ENCODE assay signal across 10 cellular contexts in genomic region chr1:1628656-1629429, GRCh38. TPM values are rescaled to one million over a fixed set of nuclear protein-coding genes. Genes with fewer than 3 reads are reported as not detected.
DNase-seq lines count a peak whose midpoint lies in the region; ATAC-seq and TF ChIP-seq lines count a peak whose summit lies in the region.
"Had no signal": no experiment of that assay in that cellular context is flagged by ENCODE, and none has a peak within 500 bp of the region (broad histone marks: within the 10 kb centered on the region; RNA-seq: fewer than 3 reads in every experiment).

No MANE protein-coding gene starts in this region.

- H3K4me2 ChIP-seq in SU-DHL-6 (ENCODE audit: low read depth, low read length, poor library complexity, severe bottlenecking), result peak overlapping the region; percentile 65
- no peak overlapping the region for H3K4me2 ChIP-seq in smooth muscle cell

- no peaks in the 10 kb centered on the region for H3K9me2 ChIP-seq in SU-DHL-6 (replicated peaks; ENCODE audit: insufficient read depth, low read length)

- WGBS in tibial nerve, 2 donors, result 63 to 93% methylated on average over 8 to 43 of the region's 55 CpGs
- 57% methylated on average over 52 of the region's 55 CpGs for WGBS in smooth muscle cell (ENCODE audit: low lambda C conversion rate)

- H3K36me3 ChIP-seq in SU-DHL-6 (ENCODE audit: low read length) (no peaks in the 10 kb centered on the region), colonic mucosa (no peaks in the 10 kb centered on the region), tibial nerve (peaks cover 0 to 61% (median 4%) of the 10 kb centered on the region in 3 donors), smooth muscle cell (ENCODE audit: low read depth) (no peaks in the 10 kb centered on the region)

- intact Hi-C loops in colonic mucosa (cut with DNase I), result no loop called here

- ATAC-seq in HG03571 (IDR thresholded peaks at IDR 0.05; ENCODE audit: unreplicated experiment), result no peak

- H3K79me2 ChIP-seq in SU-DHL-6 (ENCODE audit: insufficient read depth, low read length) (no peaks in the 10 kb centered on the region), smooth muscle cell (ENCODE audit: low read depth) (no peaks in the 10 kb centered on the region)

- H3K9ac ChIP-seq in SU-DHL-6 (ENCODE audit: low read length), result peak overlapping the region; percentile 61
- peak overlapping the region in 1 of 2 donors; percentile 27 for H3K9ac ChIP-seq in colonic mucosa (ENCODE audit: low read depth in 2 of 2, low read length in 2 of 2)
- H3K9ac ChIP-seq in smooth muscle cell (ENCODE audit: low read depth), result no peak overlapping the region

- no peak for TF ChIP-seq EP300 in tibial nerve (IDR thresholded peaks at IDR 0.05)

- DNase-seq in GM12865 (ENCODE audit: low read depth) (peak; percentile 40), colonic mucosa (no peak), retina (peak; percentile 17), tibial nerve (ENCODE audit: low spot score in 2 of 2) (no peak), smooth muscle cell (lab: John Stamatoyannopoulos, UW; ENCODE audit: unreplicated experiment) (no peak)
- DNase-seq in effector CD4-positive, alpha-beta T cell, result no peak
- DNase-seq: NCI-H1092 treated with DMSO at 0.1 percent for 48 hours had no signal

- H3K4me1 ChIP-seq in colonic mucosa (peaks cover 5% of the 10 kb centered on the region), tibial nerve (peaks cover 0 to 23% (median 8%) of the 10 kb centered on the region in 4 donors), smooth muscle cell (ENCODE audit: low read depth) (peaks cover 3% of the 10 kb centered on the region)

- H2AFZ ChIP-seq in SU-DHL-6 (ENCODE audit: low read depth, low read length, severe bottlenecking) (peak overlapping the region; percentile 66), smooth muscle cell (ENCODE audit: low read depth) (no peak overlapping the region)

- no peaks in the 10 kb centered on the region for H4K20me1 ChIP-seq in SU-DHL-6 (ENCODE audit: low read depth, low read length)
- peaks cover 31% of the 10 kb centered on the region for H4K20me1 ChIP-seq in smooth muscle cell (ENCODE audit: low read depth)

- H3K27ac ChIP-seq in SU-DHL-6 (ENCODE audit: low read depth, low read length) (peak overlapping the region; percentile 62), colonic mucosa (no peak overlapping the region), tibial nerve (peak overlapping the region in 1 of 4 donors; percentile 48), smooth muscle cell (ENCODE audit: low read depth) (no peak overlapping the region)

- H3K27me3 ChIP-seq in SU-DHL-6 (ENCODE audit: low read length), result no peaks in the 10 kb centered on the region
- H3K27me3 ChIP-seq in colonic mucosa, result peaks cover 19% of the 10 kb centered on the region
- peaks cover 0 to 27% of the 10 kb centered on the region in 2 donors for H3K27me3 ChIP-seq in tibial nerve
- H3K27me3 ChIP-seq in smooth muscle cell (ENCODE audit: low read depth), result no peaks in the 10 kb centered on the region

- H3K4me3 ChIP-seq in GM12865 (ENCODE audit: low read depth, low read length) (peak overlapping the region; percentile 45), SU-DHL-6 (ENCODE audit: insufficient read depth, low read length, poor library complexity, severe bottlenecking) (peak overlapping the region; percentile 48), colonic mucosa (peak overlapping the region; percentile 13), tibial nerve (peak overlapping the region in 1 of 4 donors; percentile 43), smooth muscle cell (no peak overlapping the region)
- H3K4me3 ChIP-seq: dorsolateral prefrontal cortex had no signal

- no peak for TF ChIP-seq POLR2A in tibial nerve (IDR thresholded peaks at IDR 0.05)

- H3K9me3 ChIP-seq in SU-DHL-6 (ENCODE audit: insufficient read depth, low read length) (no peaks in the 10 kb centered on the region), colonic mucosa (no peaks in the 10 kb centered on the region), tibial nerve (no peaks in the 10 kb centered on the region), smooth muscle cell (replicated peaks; ENCODE audit: low read depth) (no peaks in the 10 kb centered on the region)

- TF ChIP-seq CTCF in GM12865 (IDR thresholded peaks at IDR 0.05; ENCODE audit: insufficient read depth, low read depth, low read length, missing control alignments) (no peak), SU-DHL-6 (IDR thresholded peaks at IDR 0.05; ENCODE audit: insufficient read depth, low read length, poor library complexity, severe bottlenecking) (no peak), colonic mucosa (IDR thresholded peaks at IDR 0.05) (no peak), tibial nerve (IDR thresholded peaks at IDR 0.05) (no peak), smooth muscle cell (IDR thresholded peaks at IDR 0.05; ENCODE audit: borderline replicate concordance, insufficient read depth, poor library complexity, severe bottlenecking) (no peak)

- H3F3A ChIP-seq in SU-DHL-6 (ENCODE audit: insufficient read depth) (no peaks in the 10 kb centered on the region), smooth muscle cell (ENCODE audit: low read depth) (peaks cover 3% of the 10 kb centered on the region)

RNA-seq across cellular contexts. Expression of gene MMP23B, which starts 3.1 kb away (rescaled TPM):
- total RNA-seq in colonic mucosa (1 to 10 TPM; 3.0 to 5.8 TPM), tibial nerve (1 to 10 TPM; 1.2 to 6.6 (median 3.8) TPM), smooth muscle cell (81.7 and 89.8 TPM in 2 replicates)
- polyA plus RNA-seq in smooth muscle cell, result 197 and 218 TPM in 2 replicates

RNA-seq across cellular contexts. Expression of gene MIB2, which starts 13.5 kb away (rescaled TPM):
- 100 to 1,000 TPM in 1 of 2 donors, 10 to 100 TPM in 1; 57.0 to 121 TPM for total RNA-seq in colonic mucosa
- total RNA-seq in tibial nerve, result 100 to 1,000 TPM in 1 of 4 donors, 10 to 100 TPM in 3; 50.5 to 108 (median 98.6) TPM
- total RNA-seq in smooth muscle cell, result 21.9 and 42.7 TPM in 2 replicates
- polyA plus RNA-seq in smooth muscle cell, result 61.2 and 71.2 TPM in 2 replicates

RNA-seq across cellular contexts. Expression of gene FNDC10, which starts 28.9 kb away (rescaled TPM):
- 1 to 10 TPM; 2.9 to 4.2 TPM for total RNA-seq in colonic mucosa
- total RNA-seq in tibial nerve, result 1 to 10 TPM; 1.4 to 3.0 (median 2.0) TPM
- 3.3 and 9.1 TPM in 2 replicates for total RNA-seq in smooth muscle cell
- polyA plus RNA-seq in smooth muscle cell, result 14.2 and 22.5 TPM in 2 replicates

RNA-seq across cellular contexts. Expression of gene CDK11B, which starts 30.0 kb away (rescaled TPM):
- 10 to 100 TPM; 31.8 to 44.7 TPM for total RNA-seq in colonic mucosa
- 10 to 100 TPM; 12.6 to 31.8 (median 24.7) TPM for total RNA-seq in tibial nerve
- total RNA-seq in smooth muscle cell, result 12.1 and 15.6 TPM in 2 replicates
- 13.7 and 21.1 TPM in 2 replicates for polyA plus RNA-seq in smooth muscle cell

RNA-seq across cellular contexts. Expression of gene SSU72, which starts 54.2 kb away (rescaled TPM):
- 100 to 1,000 TPM; 120 to 175 TPM for total RNA-seq in colonic mucosa
- total RNA-seq in tibial nerve, result 100 to 1,000 TPM; 129 to 161 (median 146) TPM
- 77.3 and 116 TPM in 2 replicates for total RNA-seq in smooth muscle cell
- 223 and 231 TPM in 2 replicates for polyA plus RNA-seq in smooth muscle cell

Comparison
In these comparisons a context has a peak if more than half of its experiments do, and no peak if none do; other contexts are left out.
1. DNase-seq: peak in GM12865 (single experiment) and retina (single experiment); none in colonic mucosa (single experiment), effector CD4-positive, alpha-beta T cell (single experiment), tibial nerve (0 of 2) and smooth muscle cell (single experiment).
2. RNA of gene MMP23B, which starts 3.1 kb away (total RNA-seq): 81.7 to 89.8 TPM in smooth muscle cell; 3.0 to 5.8 TPM in colonic mucosa and 1.2 to 6.6 TPM in tibial nerve; every median in the first group is over 10 times any median in the second.